In the genomic region with DNA sequence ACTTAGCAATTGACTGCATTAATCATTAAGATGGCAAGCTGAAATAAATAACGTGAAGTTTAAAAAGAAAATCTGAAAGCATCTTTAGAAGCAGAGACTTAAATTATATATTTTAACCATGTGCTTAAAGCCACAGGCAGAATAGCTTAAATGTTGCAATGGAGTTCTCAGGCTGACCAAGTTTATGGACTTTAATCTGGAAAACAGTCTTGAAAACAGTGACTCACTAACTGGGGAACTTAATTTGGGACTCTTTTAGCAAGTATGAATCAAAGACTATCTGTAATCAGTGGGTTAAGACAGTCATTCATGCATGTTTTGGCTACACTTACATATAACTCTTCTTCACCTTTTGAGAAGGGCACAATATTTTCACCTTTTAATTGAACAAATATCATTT, we compare ENCODE assay signal across 12 cellular contexts. TPM values are rescaled to one million over a fixed set of nuclear protein-coding genes. Genes with fewer than 3 reads are reported as not detected.
DNase-seq lines count a peak whose midpoint lies in the region; ATAC-seq, FAIRE-seq and TF ChIP-seq lines count a peak whose summit lies in the region.
"Had no signal": no experiment of that assay in that cellular context is flagged by ENCODE, and none has a peak within 500 bp of the region (broad histone marks: within the 10 kb centered on the region; RNA-seq: fewer than 3 reads in every experiment).

No MANE protein-coding gene starts in this region.

- H3K9me3 ChIP-seq in IMR-90 (ENCODE audit: control insufficient read depth, insufficient read depth, low read length) (no peaks in the 10 kb centered on the region), mucosa of descending colon (no peaks in the 10 kb centered on the region)
- H3K9me3 ChIP-seq: BE2C, neutrophil, suprapubic skin had no signal

- peak overlapping the region; percentile 28 for H2BK5ac ChIP-seq in IMR-90 (ENCODE audit: low read depth, low read length, poor library complexity, severe bottlenecking)

- TF ChIP-seq RAD21 in IMR-90 (IDR thresholded peaks at IDR 0.05; ENCODE audit: low read length): no peak

- ATAC-seq in IMR-90 (ENCODE audit: low read depth) (peak; percentile 58), mucosa of descending colon (peak; percentile 4), HG02840 (IDR thresholded peaks at IDR 0.05; ENCODE audit: low FRiP score, unreplicated experiment) (no peak)

- H4K20me1 ChIP-seq in IMR-90 (ENCODE audit: insufficient read depth, low read length): no peaks in the 10 kb centered on the region

- H2AK5ac ChIP-seq in IMR-90 (ENCODE audit: low read depth, low read length): no peak overlapping the region

- no peak overlapping the region for H3K56ac ChIP-seq in IMR-90 (ENCODE audit: extremely low read depth, insufficient read depth, low read length)

- no peak overlapping the region for H4K91ac ChIP-seq in IMR-90 (ENCODE audit: insufficient read depth, low read depth, low read length)

- no peak overlapping the region for H3K27ac Mint-ChIP-seq in activated T-helper 1 cell treated with anti-CD3 and anti-CD28 coated beads, Interleukin-12 subunit alpha, Interleukin-12 subunit beta, Interleukin-2, Interleukin-4 antibody, amounts not matched to agents 30 ng/mL and 10 ng/mL and 1 ng/mL, durations not matched to agents 14 hours and 24 hours and 36 hours

- no peak overlapping the region for H3K9ac ChIP-seq in IMR-90 (ENCODE audit: low read depth, low read length)

- dilution Hi-C loops in IMR-90 (cut with HindIII; ENCODE audit: low sequenced_read_pairs, unreplicated experiment): no loop called here

- H3K36me3 ChIP-seq in IMR-90 (ENCODE audit: control insufficient read depth, insufficient read depth, low read length): no peaks in the 10 kb centered on the region
- no peaks in the 10 kb centered on the region for H3K36me3 ChIP-seq in mucosa of descending colon (ENCODE audit: low read depth)
- H3K36me3 ChIP-seq: BE2C, neutrophil, suprapubic skin had no signal

- no peak overlapping the region for H2AFZ ChIP-seq in IMR-90 (replicated peaks; ENCODE audit: low read length, poor library complexity)

- POLR2A ChIA-PET in IMR-90 (lab: Charles Lee; ENCODE audit: unreplicated experiment): no interaction called here

- no peak overlapping the region for H3K27ac ChIP-seq in IMR-90 (ENCODE audit: insufficient read depth, low read length)
- H3K27ac ChIP-seq: HL-60, neutrophil, suprapubic skin had no signal

- TF ChIP-seq CTCF in AG10803 (conservative IDR thresholded peaks at IDR 0.05; ENCODE audit: low read length): no peak
- no peak for TF ChIP-seq CTCF in IMR-90 (conservative IDR thresholded peaks at IDR 0.05; ENCODE audit: low read depth, low read length)
- TF ChIP-seq CTCF in epithelial cell of esophagus (IDR thresholded peaks at IDR 0.05; ENCODE audit: insufficient read depth, low read depth, low read length, missing control alignments): no peak
- TF ChIP-seq CTCF in mucosa of descending colon (IDR thresholded peaks at IDR 0.05): no peak

- DNase-seq in AG10803 (ENCODE audit: low read depth) (peak; percentile 75), IMR-90 (peak; percentile 79), epithelial cell of esophagus (ENCODE audit: low read depth) (peak; percentile 21), mucosa of descending colon (no peak), HTR-8/SVneo (ENCODE audit: insufficient read length, low spot score) (no peak), cortex of kidney (lab: John Stamatoyannopoulos, UW) (no peak)
- no peak for DNase-seq in activated T-helper 1 cell treated with anti-CD3 and anti-CD28 coated beads, Interleukin-12 subunit alpha, Interleukin-12 subunit beta, Interleukin-2, Interleukin-4 antibody, amounts not matched to agents 30 ng/mL and 10 ng/mL and 1 ng/mL, durations not matched to agents 14 hours and 24 hours and 36 hours (ENCODE audit: low spot score)

- no peaks in the 10 kb centered on the region for H3K36me3 Mint-ChIP-seq in activated T-helper 1 cell treated with anti-CD3 and anti-CD28 coated beads, Interleukin-12 subunit alpha, Interleukin-12 subunit beta, Interleukin-2, Interleukin-4 antibody, amounts not matched to agents 30 ng/mL and 10 ng/mL and 1 ng/mL, durations not matched to agents 14 hours and 24 hours and 36 hours (ENCODE audit: low read depth)

- no peak overlapping the region for H2AK9ac ChIP-seq in IMR-90 (replicated peaks; ENCODE audit: low read depth, low read length, poor library complexity)

- intact Hi-C loops in IMR-90 (cut with micrococcal nuclease): loop anchor here (2.0 kb wide), 1 partner anchor 22 kb away; no protein-coding TSS in a partner anchor
- intact Hi-C loops in mucosa of descending colon (cut with DNase I, micrococcal nuclease): no loop called here
- intact Hi-C loops in activated T-helper 1 cell treated with anti-CD3 and anti-CD28 coated beads, Interleukin-12 subunit alpha, Interleukin-12 subunit beta, Interleukin-2, Interleukin-4 antibody, amounts not matched to agents 30 ng/mL and 10 ng/mL and 1 ng/mL, durations not matched to agents 14 hours and 24 hours and 36 hours (cut with micrococcal nuclease): no loop called here

- H3K27me3 Mint-ChIP-seq in activated T-helper 1 cell treated with anti-CD3 and anti-CD28 coated beads, Interleukin-12 subunit alpha, Interleukin-12 subunit beta, Interleukin-2, Interleukin-4 antibody, amounts not matched to agents 30 ng/mL and 10 ng/mL and 1 ng/mL, durations not matched to agents 14 hours and 24 hours and 36 hours (ENCODE audit: insufficient read depth): peaks cover 6% of the 10 kb centered on the region

- peaks cover 16% of the 10 kb centered on the region for H3K4me1 Mint-ChIP-seq in activated T-helper 1 cell treated with anti-CD3 and anti-CD28 coated beads, Interleukin-12 subunit alpha, Interleukin-12 subunit beta, Interleukin-2, Interleukin-4 antibody, amounts not matched to agents 30 ng/mL and 10 ng/mL and 1 ng/mL, durations not matched to agents 14 hours and 24 hours and 36 hours (ENCODE audit: low read depth)

- no peak overlapping the region for H3K23ac ChIP-seq in IMR-90 (ENCODE audit: low read depth, low read length)

- H2BK120ac ChIP-seq in IMR-90 (ENCODE audit: low read depth, low read length): no peak overlapping the region

- no peak overlapping the region for H3K4me2 ChIP-seq in IMR-90 (ENCODE audit: low read depth, low read length)

- H3K4me3 ChIP-seq in AG10803 (ENCODE audit: low read length) (no peak overlapping the region), IMR-90 (ENCODE audit: insufficient read depth, low read depth, low read length) (no peak overlapping the region), epithelial cell of esophagus (ENCODE audit: low read length) (no peak overlapping the region), mucosa of descending colon (no peak overlapping the region)

- H3K4ac ChIP-seq in IMR-90 (ENCODE audit: low read depth, low read length): no peak overlapping the region

- in situ Hi-C loops in IMR-90 (cut with MboI; ENCODE audit: low sequenced_read_pairs): no loop called here

- BruUV-seq in IMR-90 (replicated peaks; lab: Mats Ljungman, UMichigan): no TSS peak

- no peaks in the 10 kb centered on the region for H3K9me3 Mint-ChIP-seq in activated T-helper 1 cell treated with anti-CD3 and anti-CD28 coated beads, Interleukin-12 subunit alpha, Interleukin-12 subunit beta, Interleukin-2, Interleukin-4 antibody, amounts not matched to agents 30 ng/mL and 10 ng/mL and 1 ng/mL, durations not matched to agents 14 hours and 24 hours and 36 hours

- no peaks in the 10 kb centered on the region; the same call in 1 of the 2 replicates for H3K9me1 ChIP-seq in IMR-90 (ENCODE audit: insufficient read depth, low read length)

- no peak overlapping the region for H3K4me3 Mint-ChIP-seq in activated T-helper 1 cell treated with anti-CD3 and anti-CD28 coated beads, Interleukin-12 subunit alpha, Interleukin-12 subunit beta, Interleukin-2, Interleukin-4 antibody, amounts not matched to agents 30 ng/mL and 10 ng/mL and 1 ng/mL, durations not matched to agents 14 hours and 24 hours and 36 hours

- peaks cover 3% of the 10 kb centered on the region; the same call in 1 of the 2 replicates for H3K4me1 ChIP-seq in IMR-90 (ENCODE audit: control insufficient read depth, insufficient read depth, low read length)
- peaks cover 25% of the 10 kb centered on the region for H3K4me1 ChIP-seq in mucosa of descending colon (ENCODE audit: low read depth)
- H3K4me1 ChIP-seq: BE2C had no signal

- WGBS in IMR-90 (ENCODE audit: extremely low coverage in 2 of 2, insufficient read length in 1 of 2), 2 experiments: no CpG with 5 or more reads among the region's 1 CpG

- no peak overlapping the region for H3K18ac ChIP-seq in IMR-90 (ENCODE audit: low read depth, low read length)

- TF ChIP-seq POLR2A in IMR-90 (IDR thresholded peaks at IDR 0.05; ENCODE audit: low read depth, low read length): no peak

- CTCF ChIA-PET in IMR-90 (lab: Yijun Ruan, JAX): interaction anchor here (0.6 to 2.0 kb wide), 2 partner anchors 10 to 215 kb away, joined by 3 to 6 read pairs; no protein-coding TSS in a partner anchor

- no peak overlapping the region for H4K5ac ChIP-seq in IMR-90 (ENCODE audit: low read depth, low read length)

- no peaks in the 10 kb centered on the region for H3K27me3 ChIP-seq in IMR-90 (ENCODE audit: control insufficient read depth, insufficient read depth, low read length)
- H3K27me3 ChIP-seq: BE2C, suprapubic skin had no signal

- H2BK20ac ChIP-seq in IMR-90 (ENCODE audit: low read depth, low read length): no peak overlapping the region

- H4K8ac ChIP-seq in IMR-90 (ENCODE audit: low read depth in 2 of 2, low read length in 2 of 2): 0 out of 4 replicates have a peak overlapping the region, but pooled peaks of 1 of the 2 experiments have one; percentile 9

- no peaks in the 10 kb centered on the region for H3K79me1 ChIP-seq in IMR-90 (ENCODE audit: low read depth in 1 of 2, low read length in 2 of 2)

- H2BK15ac ChIP-seq in IMR-90 (ENCODE audit: low read depth, low read length): no peak overlapping the region

- FAIRE-seq in HTR-8/SVneo (lab: Jason Lieb, UNC): no peak

- H3K14ac ChIP-seq in IMR-90 (replicated peaks; ENCODE audit: low read depth, low read length): no peak overlapping the region

TF ChIP-seq in IMR-90, 13 proteins besides CTCF, POLR2A, EP300 and RAD21:
- peak; percentile 73 for TF ChIP-seq CEBPB (IDR thresholded peaks at IDR 0.05; ENCODE audit: low read depth, low read length)
- TF ChIP-seq FOS (IDR thresholded peaks at IDR 0.05; ENCODE audit: low read depth, low read length): peak; percentile 32; the same call in 1 of the 2 replicates
- TF ChIP-seq CHD1 (IDR thresholded peaks at IDR 0.05; ENCODE audit: low read depth, low read length): no peak

RNA-seq across cellular contexts. Expression of gene GLYATL1, which starts 12.6 kb away (rescaled TPM):
- 0.54 and 0.56 TPM in 2 replicates for total RNA-seq in IMR-90 (2012; rRNA removed)
- polyA plus RNA-seq in IMR-90 (2012; rRNA removed): 0.40 and 0.58 TPM in 2 replicates
- 0.02 and 0.14 TPM in 2 replicates for polyA plus RNA-seq in IMR-90 (2012; cell fraction: cytosol; rRNA removed)
- polyA plus RNA-seq in IMR-90 (2012; cell fraction: nucleus; rRNA removed; ENCODE audit: low replicate concordance): 0.23 and 0.85 TPM in 2 replicates
- total RNA-seq in mucosa of descending colon: under 1 TPM in 1 of 3 donors, not detected in 2; 0.19 TPM
- total RNA-seq in activated T-helper 1 cell treated with anti-CD3 and anti-CD28 coated beads, Interleukin-12 subunit alpha, Interleukin-12 subunit beta, Interleukin-2, Interleukin-4 antibody, amounts not matched to agents 30 ng/mL and 10 ng/mL and 1 ng/mL, durations not matched to agents 14 hours and 24 hours and 36 hours: not detected in 2 replicates

Comparison
In these comparisons a context has a peak if more than half of its experiments do, and no peak if none do; other contexts are left out.
1. DNase-seq: peak in AG10803 (single experiment), IMR-90 (single experiment) and epithelial cell of esophagus (single experiment); none in mucosa of descending colon (0 of 3), activated T-helper 1 cell treated with anti-CD3 and anti-CD28 coated beads, Interleukin-12 subunit alpha, Interleukin-12 subunit beta, Interleukin-2, Interleukin-4 antibody, amounts not matched to agents 30 ng/mL and 10 ng/mL and 1 ng/mL, durations not matched to agents 14 hours and 24 hours and 36 hours (single experiment), HTR-8/SVneo (single experiment) and cortex of kidney (single experiment).